In the genomic region with DNA sequence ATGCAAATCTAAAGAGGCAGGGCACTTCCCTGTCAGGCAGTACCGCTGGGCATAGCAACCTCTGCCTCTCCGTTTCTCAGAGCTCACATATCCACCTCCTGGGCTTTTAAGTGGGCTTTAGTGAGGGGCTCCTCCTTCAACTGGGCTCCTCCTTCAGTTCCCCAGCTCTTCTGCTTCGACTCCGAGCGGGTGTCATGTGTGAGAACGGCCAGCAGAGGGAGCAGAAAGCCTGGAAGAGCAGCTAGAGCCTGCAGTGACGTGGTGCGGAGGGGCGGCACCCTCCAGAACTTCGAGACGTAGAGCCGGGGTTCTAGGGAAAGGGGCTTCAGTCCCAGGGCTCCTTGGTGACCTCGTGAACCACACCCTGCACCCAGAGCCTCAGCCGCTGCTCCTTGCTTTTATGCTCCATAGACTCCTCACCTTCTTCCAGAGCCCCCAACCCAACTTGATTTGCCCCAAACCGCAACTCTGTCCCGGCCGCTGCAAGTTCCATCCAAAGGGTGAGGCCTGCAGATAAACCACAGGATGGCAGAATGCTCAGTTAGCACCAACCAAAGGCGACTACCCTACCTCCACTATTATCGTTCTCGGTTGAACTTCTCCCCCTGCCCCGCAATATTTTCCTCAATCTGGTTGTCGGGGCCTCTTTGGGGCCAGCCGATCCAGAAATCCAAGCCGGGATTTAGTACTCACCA, we compare ENCODE assay signal across 9 cellular contexts. TPM values are rescaled to one million over a fixed set of nuclear protein-coding genes. Genes with fewer than 3 reads are reported as not detected.
DNase-seq lines count a peak whose midpoint lies in the region; ATAC-seq, FAIRE-seq and TF ChIP-seq lines count a peak whose summit lies in the region.
"Had no signal": no experiment of that assay in that cellular context is flagged by ENCODE, and none has a peak within 500 bp of the region (broad histone marks: within the 10 kb centered on the region; RNA-seq: fewer than 3 reads in every experiment).

No MANE protein-coding gene starts in this region.

- H3K9ac ChIP-seq in kidney (ENCODE audit: low read length in 2 of 2): peak overlapping the region; percentile 45 to 75

- no peaks in the 10 kb centered on the region for H3K9me3 ChIP-seq in kidney (ENCODE audit: control insufficient read depth in 1 of 2, low read length in 2 of 2)

- intact Hi-C loops in kidney (cut with DNase I): loop anchor here (10.0 kb wide), 1 partner anchor 194 kb away; no protein-coding TSS in a partner anchor

- no peak for FAIRE-seq in kidney (lab: Jason Lieb, UNC)
- FAIRE-seq: TTC549 had no signal

- peaks cover 6 to 13% of the 10 kb centered on the region in 2 donors for H3K4me1 ChIP-seq in kidney (ENCODE audit: control insufficient read depth in 1 of 2, insufficient read depth in 1 of 2, low read depth in 1 of 2, low read length in 2 of 2)

- DNase-seq in AG09319 (ENCODE audit: extremely low read depth, low read depth) (peak; percentile 91), NCI-H345 (lab: John Stamatoyannopoulos, UW) (peak; percentile 94), cerebellar cortex (ENCODE audit: low spot score) (peak; percentile 96), kidney (peak; percentile 96)
- DNase-seq in activated CD4-positive, CD25-positive, alpha-beta regulatory T cell treated with anti-CD3 and anti-CD28 coated beads, Interleukin-2, amount 50 U/mL, for 16 hours (ENCODE audit: low read depth, low spot score): peak; percentile 83
- DNase-seq in stimulated activated CD4-positive, alpha-beta T cell treated with anti-CD3 and anti-CD28 coated beads, Interleukin-15, amount 100 ng/mL, for 1 hour (ENCODE audit: low read depth in 1 of 2, low spot score in 1 of 2): peak; percentile 81 to 87

- TF ChIP-seq CTCF in AG09319 (IDR thresholded peaks at IDR 0.05; ENCODE audit: low read depth, low read length) (peak; percentile 94), kidney (IDR thresholded peaks at IDR 0.05; ENCODE audit: borderline replicate concordance, extremely low read depth, insufficient read depth) (peak; percentile 99)

- ATAC-seq in GM19023 (IDR thresholded peaks at IDR 0.05; ENCODE audit: unreplicated experiment): peak; percentile 52
- peak; percentile 53 for ATAC-seq in HG03280 (IDR thresholded peaks at IDR 0.05; ENCODE audit: unreplicated experiment)

- H3K36me3 ChIP-seq in kidney (ENCODE audit: control insufficient read depth in 1 of 2, insufficient read depth in 2 of 2, low read length in 2 of 2): no peaks in the 10 kb centered on the region

- H3K27ac ChIP-seq in kidney (ENCODE audit: low read depth in 2 of 2, low read length in 2 of 2): peak overlapping the region; percentile 79 to 84

- peak overlapping the region; percentile 87 to 93 for H3K4me3 ChIP-seq in kidney (ENCODE audit: low read length in 2 of 2)

RNA-seq across cellular contexts. Expression of a gene that starts 0.4 kb away (rescaled TPM):
- 2.8 TPM for total RNA-seq in kidney
- polyA plus RNA-seq in kidney (ENCODE audit: insufficient read depth, low read depth, low replicate concordance): 1.4 TPM

RNA-seq across cellular contexts. Expression of a gene that starts 4.1 kb away (rescaled TPM):
- 0.19 TPM for total RNA-seq in kidney
- 0.30 TPM for polyA plus RNA-seq in kidney (ENCODE audit: insufficient read depth, low read depth, low replicate concordance)

RNA-seq across cellular contexts. Expression of a gene that starts 20.5 kb away (rescaled TPM):
- 18.1 TPM for total RNA-seq in kidney
- 3.8 TPM for polyA plus RNA-seq in kidney (ENCODE audit: insufficient read depth, low read depth, low replicate concordance)

RNA-seq across cellular contexts. Expression of a gene that starts 24.6 kb away (rescaled TPM):
- not detected for total RNA-seq in kidney
- not detected for polyA plus RNA-seq in kidney (ENCODE audit: insufficient read depth, low read depth, low replicate concordance)

RNA-seq across cellular contexts. Expression of a gene that starts 28.4 kb away (rescaled TPM):
- total RNA-seq in kidney: 67.3 TPM
- 16.5 TPM for polyA plus RNA-seq in kidney (ENCODE audit: insufficient read depth, low read depth, low replicate concordance)

Comparison
In these comparisons a context has a peak if more than half of its experiments do, and no peak if none do; other contexts are left out.
1. Peak in every context shown above with its lines: DNase-seq, ATAC-seq, H3K4me3 ChIP-seq and H3K27ac ChIP-seq.